Comparison of ENCODE assay signal across 33 cellular contexts in genomic region chr2:158554948-158555347, GRCh38.
"Had no signal": no experiment of that assay in that cellular context is flagged by ENCODE, and none has a peak within 500 bp of the region (broad histone marks: within the 10 kb centered on the region; RNA-seq: fewer than 3 reads in every experiment).

No MANE protein-coding gene starts in this region.

- H3K4me1 ChIP-seq: adrenal gland, breast epithelium had no signal

- ATAC-seq: activated CD8-positive, alpha-beta T cell treated with anti-CD3 and anti-CD28 coated beads for 36 hours; activated naive CD4-positive, alpha-beta T cell treated with anti-CD3 and anti-CD28 coated beads, Interleukin-2, amount 50 U/mL, for 72 hours; activated T-cell treated with anti-CD3 and anti-CD28 coated beads, Interleukin-2, amount 50 U/mL, for 4 hours; activated T-cell treated with anti-CD3 and anti-CD28 coated beads, Interleukin-2, amount 50 U/mL, for 72 hours; activated T-helper 17 cell treated with anti-CD3 and anti-CD28 coated beads, Interleukin-2, amount 50 U/mL, for 72 hours; body of pancreas had no signal

- H3K9me3 ChIP-seq: body of pancreas, breast epithelium had no signal

- H3K27ac ChIP-seq: adrenal gland, body of pancreas, brain microvascular endothelial cell, breast epithelium, VCaP had no signal

- DNase-seq: activated B cell treated with CpG ODN at 0.5 μM for 24 hours; activated CD4-positive, alpha-beta memory T cell treated with anti-CD3 and anti-CD28 coated beads for 36 hours; activated CD4-positive, alpha-beta T cell treated with anti-CD3 and anti-CD28 coated beads for 4 hours; activated CD4-positive, alpha-beta T cell treated with anti-CD3 and anti-CD28 coated beads, Interleukin-2, amount 10 ng/mL, durations not matched to agents 24 days and 14 days; activated CD4-positive, alpha-beta T cell treated with anti-CD3 and anti-CD28 coated beads, Interleukin-2, amount 50 U/mL, for 1 hour; activated CD4-positive, alpha-beta T cell treated with anti-CD3 and anti-CD28 coated beads, Interleukin-2, amount 50 U/mL, for 4 hours; activated CD4-positive, CD25-positive, alpha-beta regulatory T cell treated with anti-CD3 and anti-CD28 coated beads, Interleukin-2, amount 50 U/mL, for 72 hours; activated CD8-positive, alpha-beta memory T cell treated with anti-CD3 and anti-CD28 coated beads, Interleukin-2, amount 50 U/mL, for 4 hours; activated CD8-positive, alpha-beta T cell treated with anti-CD3 and anti-CD28 coated beads for 36 hours; activated effector memory CD4-positive, alpha-beta T cell treated with anti-CD3 and anti-CD28 coated beads, Interleukin-2, amount 50 U/mL, for 16 hours; activated gamma-delta T cell treated with Interleukin-2 at 50 U/mL for 16 hours; activated naive CD4-positive, alpha-beta T cell; activated naive CD4-positive, alpha-beta T cell treated with anti-CD3 and anti-CD28 coated beads for 36 hours; activated naive CD4-positive, alpha-beta T cell treated with anti-CD3 and anti-CD28 coated beads, Interleukin-2, amount 50 U/mL, for 16 hours; activated naive CD8-positive, alpha-beta T cell treated with anti-CD3 and anti-CD28 coated beads for 36 hours; activated T-cell treated with anti-CD3 and anti-CD28 coated beads for 4 hours; activated T-cell treated with anti-CD3 and anti-CD28 coated beads, Interleukin-2, amount 50 U/mL, for 1 hour; activated T-cell treated with anti-CD3 and anti-CD28 coated beads, Interleukin-2, amount 50 U/mL, for 4 hours; activated T-cell treated with anti-CD3 and anti-CD28 coated beads, Interleukin-2, amount 50 U/mL, for 72 hours; adrenal gland; amniotic stem cell; aorta; body of pancreas; brain microvascular endothelial cell; central memory CD4-positive, alpha-beta T cell; T-helper 2 cell; T-helper 9 cell had no signal

- FAIRE-seq: astrocyte, TTC549 had no signal

- H3K36me3 ChIP-seq: adrenal gland, brain microvascular endothelial cell, breast epithelium had no signal

- H3K4me3 ChIP-seq: adrenal gland, body of pancreas, breast epithelium had no signal

- H3K27me3 ChIP-seq: adrenal gland, body of pancreas, brain microvascular endothelial cell, breast epithelium had no signal
